18 cellular contexts compared by ENCODE assay signal in the genomic region with DNA sequence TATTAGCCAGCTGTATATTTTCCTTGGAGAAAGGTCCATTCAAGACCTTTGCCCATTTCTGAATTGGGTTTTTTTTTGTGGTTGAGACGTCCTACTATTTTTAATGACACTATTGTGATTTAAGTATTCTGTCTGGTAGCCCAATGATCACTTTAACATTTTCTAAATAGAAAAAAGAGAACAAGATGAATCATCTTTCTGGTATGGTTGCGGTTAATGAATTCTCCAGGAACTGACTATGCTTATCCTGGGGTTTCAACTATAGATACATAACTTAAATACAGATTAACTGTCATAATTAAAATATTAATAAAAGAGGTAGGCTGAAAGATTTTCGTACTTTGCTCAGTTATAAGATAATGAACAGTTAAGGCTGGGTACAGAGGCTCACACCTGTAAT.
"Had no signal": no experiment of that assay in that cellular context is flagged by ENCODE, and none has a peak within 500 bp of the region (broad histone marks: within the 10 kb centered on the region; RNA-seq: fewer than 3 reads in every experiment).

No MANE protein-coding gene starts in this region.

- H3K4me1 ChIP-seq: adrenal gland, pancreas, thyroid gland had no signal

- H3K27me3 ChIP-seq: adrenal gland, brain microvascular endothelial cell, pancreas, thyroid gland had no signal

- H3K4me3 ChIP-seq: adrenal gland, lung, pancreas, thyroid gland had no signal

- H3K9me3 ChIP-seq: adrenal gland, pancreas, thyroid gland had no signal

- ATAC-seq: left colon; pancreas; stimulated activated memory B cell treated with anti-CD40 and anti-IgM and Interleukin-4, amounts not matched to agents 10 μg/mL and 1 μg/mL and 100 μg/mL, for 72 hours had no signal

- H3K27ac ChIP-seq: adrenal gland, brain microvascular endothelial cell, pancreas, thyroid gland, VCaP had no signal

- DNase-seq: activated CD4-positive, alpha-beta T cell treated with anti-CD3 and anti-CD28 coated beads for 1 hour; activated CD4-positive, alpha-beta T cell treated with anti-CD3 and anti-CD28 coated beads, Interleukin-2, amount 50 U/mL, for 48 hours; activated T-cell treated with anti-CD3 and anti-CD28 coated beads, Interleukin-2, amount 50 U/mL, for 1 hour; adrenal gland; brain microvascular endothelial cell; effector CD8-positive, alpha-beta T cell; foreskin melanocyte; head of caudate nucleus; left colon; naive B cell; pancreas; retina; stimulated activated CD4-positive, alpha-beta T cell treated with anti-CD3 and anti-CD28 coated beads, Interleukin-2, amount 100 ng/mL, for 48 hours; T1000; thyroid gland had no signal
